ENCODE assay signal across 8 cellular contexts in the genomic region with DNA sequence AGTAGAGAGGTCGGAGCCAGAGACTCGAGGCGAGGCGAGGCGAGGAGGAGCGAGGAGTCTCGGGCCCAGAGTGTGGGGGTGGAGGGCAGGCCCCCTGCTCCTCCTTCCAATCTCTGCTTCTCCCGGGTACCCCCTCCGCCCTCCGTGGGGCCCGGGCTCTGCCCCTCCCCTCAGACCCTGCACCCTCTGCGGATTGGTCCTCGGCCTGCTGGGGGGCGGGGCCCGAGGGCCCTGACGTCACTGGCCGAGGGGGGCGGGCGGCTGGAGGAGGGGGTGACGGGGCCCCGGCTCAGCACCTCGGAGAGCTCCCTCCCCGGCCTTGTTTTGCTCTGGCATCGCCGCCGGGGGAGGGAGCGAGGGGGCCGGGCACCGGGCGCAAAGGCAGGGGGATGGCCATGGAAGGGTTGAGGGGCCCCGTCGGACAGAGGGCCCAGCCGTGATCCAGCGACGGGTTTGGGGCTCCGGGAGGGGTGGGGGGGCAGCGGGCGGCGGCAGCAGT. TPM values are rescaled to one million over a fixed set of nuclear protein-coding genes. Genes with fewer than 3 reads are reported as not detected.
A peak's percentile ranks its signal among the peaks of the same experiment; 100 is the strongest.
DNase-seq lines count a peak whose midpoint lies in the region; ATAC-seq and TF ChIP-seq lines count a peak whose summit lies in the region.

A gene (plus strand): TSS at position 282 of the 499 bp plus-strand sequence. CDS start 232 bp downstream, outside the sequence.

- DNase-seq in AG09319 (ENCODE audit: extremely low read depth, low read depth) (peak; percentile 45), NCI-H526 (lab: John Stamatoyannopoulos, UW) (peak; percentile 73 to 94), right lobe of liver (peak; percentile 68 to 78 (median 76)), GF-D8 (lab: John Stamatoyannopoulos, UW) (no peak)
- peak; percentile 85 for DNase-seq in activated CD8-positive, alpha-beta T cell treated with anti-CD3 and anti-CD28 coated beads, Interleukin-2, amount 10 ng/mL, durations not matched to agents 7 days and 5 days
- peak; percentile 72 to 80 for DNase-seq in stimulated activated CD4-positive, alpha-beta T cell treated with anti-CD3 and anti-CD28 coated beads, Interleukin-2, amount 100 ng/mL, for 48 hours

- CTCF ChIA-PET in activated CD8-positive, alpha-beta T cell treated with anti-CD3 and anti-CD28 coated beads, Interleukin-2, amount 10 ng/mL, durations not matched to agents 7 days and 5 days (lab: Charles Lee), result interaction anchor here (0.6 to 3.3 kb wide), 4 partner anchors 37 to 140 kb away, joined by 3 to 19 read pairs (median 3); a partner anchor contains a TSS

- H3K27me3 ChIP-seq in duodenal mucosa (ENCODE audit: control insufficient read depth in 1 of 2, insufficient read depth in 2 of 2, low read length in 2 of 2) (peaks cover 2 to 9% of the 10 kb centered on the region in 2 donors), right lobe of liver (peaks cover 0 to 7% of the 10 kb centered on the region in 2 donors)

- POLR2A ChIA-PET in activated CD8-positive, alpha-beta T cell treated with anti-CD3 and anti-CD28 coated beads, Interleukin-2, amount 10 ng/mL, durations not matched to agents 7 days and 5 days (lab: Charles Lee), result interaction anchor here (1.0 to 1.2 kb wide), 2 partner anchors 10 to 61 kb away, joined by 3 read pairs; no protein-coding TSS in a partner anchor

- H3K4me1 ChIP-seq in duodenal mucosa (ENCODE audit: control insufficient read depth in 1 of 2, insufficient read depth in 2 of 2, low read length in 2 of 2) (peaks cover 6% of the 10 kb centered on the region in 2 donors), right lobe of liver (peaks cover 0 to 12% (median 5%) of the 10 kb centered on the region in 4 donors)

- no peak for TF ChIP-seq CTCF in AG09319 (IDR thresholded peaks at IDR 0.05; ENCODE audit: low read depth, low read length)
- TF ChIP-seq CTCF in right lobe of liver (IDR thresholded peaks at IDR 0.05), result no peak

- H3K4me1 Mint-ChIP-seq in activated CD8-positive, alpha-beta T cell treated with anti-CD3 and anti-CD28 coated beads, Interleukin-2, amount 10 ng/mL, durations not matched to agents 7 days and 5 days (ENCODE audit: low read depth), result peaks cover 17% of the 10 kb centered on the region

- intact Hi-C loops in right lobe of liver (cut with DNase I), result no loop called here

- peaks cover 32% of the 10 kb centered on the region for H3K27me3 Mint-ChIP-seq in activated CD8-positive, alpha-beta T cell treated with anti-CD3 and anti-CD28 coated beads, Interleukin-2, amount 10 ng/mL, durations not matched to agents 7 days and 5 days (ENCODE audit: low read depth)

- H3K27ac Mint-ChIP-seq in activated CD8-positive, alpha-beta T cell treated with anti-CD3 and anti-CD28 coated beads, Interleukin-2, amount 10 ng/mL, durations not matched to agents 7 days and 5 days, result no peak within 1 kb of the TSS

- WGBS in right lobe of liver (ENCODE audit: insufficient coverage, low coverage, low lambda C conversion rate, missing lambda C conversion rate), result 2% methylated on average over 10 of the region's 39 CpGs

- H3K36me3 Mint-ChIP-seq in activated CD8-positive, alpha-beta T cell treated with anti-CD3 and anti-CD28 coated beads, Interleukin-2, amount 10 ng/mL, durations not matched to agents 7 days and 5 days (ENCODE audit: low read depth), result no peaks in the 10 kb centered on the region

- H3K27ac ChIP-seq in duodenal mucosa (ENCODE audit: low read depth, low read length) (no peak within 1 kb of the TSS), right lobe of liver (no peak within 1 kb of the TSS)

- no peaks in the 10 kb centered on the region for H3K36me3 ChIP-seq in duodenal mucosa (ENCODE audit: control insufficient read depth in 1 of 2, insufficient read depth in 2 of 2, low read length in 2 of 2)
- H3K36me3 ChIP-seq in right lobe of liver, result no peaks in the 10 kb centered on the region

- TF ChIP-seq POLR2A in right lobe of liver (IDR thresholded peaks at IDR 0.05), result no peak

- peak within 1 kb of the TSS; percentile 47 to 65 for H3K4me3 ChIP-seq in duodenal mucosa (ENCODE audit: low read depth in 1 of 2, low read length in 2 of 2)
- H3K4me3 ChIP-seq in right lobe of liver, result peak within 1 kb of the TSS; percentile 26 to 31 (median 26)

- H3K9ac ChIP-seq in duodenal mucosa (ENCODE audit: low read depth in 1 of 2, low read length in 2 of 2), result no peak within 1 kb of the TSS

- peak within 1 kb of the TSS; percentile 10 for H3K4me3 Mint-ChIP-seq in activated CD8-positive, alpha-beta T cell treated with anti-CD3 and anti-CD28 coated beads, Interleukin-2, amount 10 ng/mL, durations not matched to agents 7 days and 5 days

- peak; percentile 54 for ATAC-seq in HG02642 (IDR thresholded peaks at IDR 0.05; ENCODE audit: poor library complexity, unreplicated experiment)
- peak; percentile 84 for ATAC-seq in activated CD8-positive, alpha-beta T cell treated with anti-CD3 and anti-CD28 coated beads, Interleukin-2, amount 10 ng/mL, durations not matched to agents 7 days and 5 days
- peak; percentile 87 to 95 (median 92) for ATAC-seq in right lobe of liver

- H3K9me3 Mint-ChIP-seq in activated CD8-positive, alpha-beta T cell treated with anti-CD3 and anti-CD28 coated beads, Interleukin-2, amount 10 ng/mL, durations not matched to agents 7 days and 5 days (ENCODE audit: insufficient read depth), result no peaks in the 10 kb centered on the region

- H3K9me3 ChIP-seq in duodenal mucosa (ENCODE audit: control insufficient read depth in 1 of 2, low read length in 2 of 2) (no peaks in the 10 kb centered on the region), right lobe of liver (no peaks in the 10 kb centered on the region)

RNA-seq across cellular contexts. Expression of the gene that starts here (rescaled TPM):
- total RNA-seq in activated CD8-positive, alpha-beta T cell treated with anti-CD3 and anti-CD28 coated beads, Interleukin-2, amount 10 ng/mL, durations not matched to agents 7 days and 5 days, result under 1 TPM in 1 of 2 experiments, not detected in 1; 0.18 TPM
- under 1 TPM in 2 of 6 experiments, not detected in 4; 0.12 to 0.75 TPM for total RNA-seq in right lobe of liver

Comparison
In these comparisons a context has a peak if more than half of its experiments do, and no peak if none do; other contexts are left out.
1. Peak in DNase-seq and ATAC-seq in activated CD8-positive, alpha-beta T cell treated with anti-CD3 and anti-CD28 coated beads, Interleukin-2, amount 10 ng/mL, durations not matched to agents 7 days and 5 days; RNA of the gene not detected or under 1 TPM.
2. Peak in DNase-seq, ATAC-seq and H3K4me3 ChIP-seq in right lobe of liver; RNA of the gene not detected or under 1 TPM.